ENCODE assay signal across 29 cellular contexts in genomic region chr11:86704710-86705109, GRCh38.
"Had no signal": no experiment of that assay in that cellular context is flagged by ENCODE, and none has a peak within 500 bp of the region (broad histone marks: within the 10 kb centered on the region; RNA-seq: fewer than 3 reads in every experiment).

No MANE protein-coding gene starts in this region.

- H3K4me3 ChIP-seq: esophagus squamous epithelium, neural progenitor cell, prostate gland, right lobe of liver, smooth muscle cell, testis, tibial artery, upper lobe of left lung, uterus had no signal

- H3K27me3 ChIP-seq: esophagus squamous epithelium, neural progenitor cell, right lobe of liver, testis, tibial artery, upper lobe of left lung, uterus had no signal

- FAIRE-seq: endometrium had no signal

- H3K9me3 ChIP-seq: esophagus squamous epithelium, prostate gland, right lobe of liver, testis, tibial artery, upper lobe of left lung, uterus had no signal

- ATAC-seq: effector memory CD8-positive, alpha-beta T cell; stimulated activated effector memory CD8-positive, alpha-beta T cell treated with anti-CD3 and anti-CD28 coated beads, Interleukin-12 subunit alpha, Interleukin-12 subunit beta, amount 100 ng/mL, for 72 hours; stimulated activated naive CD8-positive, alpha-beta T cell treated with anti-CD3 and anti-CD28 coated beads, Interleukin-15, Interleukin-2, amounts not matched to agents 100 U/mL and 50 U/mL, for 24 hours had no signal

- H3K36me3 ChIP-seq: esophagus squamous epithelium, neural progenitor cell, prostate gland, right lobe of liver, tibial artery, upper lobe of left lung, uterus had no signal

- H3K4me1 ChIP-seq: parathyroid adenoma, prostate gland, testis, upper lobe of left lung, uterus had no signal

- DNase-seq: cerebellar nuclear complex; cortex of kidney; effector memory CD8-positive, alpha-beta T cell; esophagus squamous epithelium; foreskin melanocyte; hypothalamus; immature natural killer cell; islet precursor cell; kidney glomerular epithelial cell; mammary epithelial cell; mesendoderm; midbrain; naive thymus-derived CD4-positive, alpha-beta T cell; right lobe of liver; stimulated activated CD4-positive, alpha-beta T cell treated with anti-CD3 and anti-CD28 coated beads, Interleukin-12 subunit alpha, Interleukin-12 subunit beta, amount 100 ng/mL, for 4 hours; stimulated activated CD4-positive, alpha-beta T cell treated with anti-CD3 and anti-CD28 coated beads, Interleukin-1b, Interleukin-23, amount 100 ng/mL, for 48 hours; stimulated activated CD4-positive, alpha-beta T cell treated with anti-CD3 and anti-CD28 coated beads, Interleukin-4, amount 100 ng/mL, for 24 hours; stimulated activated naive CD8-positive, alpha-beta T cell treated with anti-CD3 and anti-CD28 coated beads, Interleukin-15, Interleukin-2, amounts not matched to agents 100 U/mL and 50 U/mL, for 24 hours; substantia nigra; testis; tibial artery; upper lobe of left lung; uterus had no signal

- H3K27ac ChIP-seq: esophagus squamous epithelium, neural progenitor cell, parathyroid adenoma, prostate gland, right lobe of liver, testis, tibial artery, upper lobe of left lung, uterus had no signal
